Comparison of ENCODE assay signal across 19 cellular contexts in the genomic region with DNA sequence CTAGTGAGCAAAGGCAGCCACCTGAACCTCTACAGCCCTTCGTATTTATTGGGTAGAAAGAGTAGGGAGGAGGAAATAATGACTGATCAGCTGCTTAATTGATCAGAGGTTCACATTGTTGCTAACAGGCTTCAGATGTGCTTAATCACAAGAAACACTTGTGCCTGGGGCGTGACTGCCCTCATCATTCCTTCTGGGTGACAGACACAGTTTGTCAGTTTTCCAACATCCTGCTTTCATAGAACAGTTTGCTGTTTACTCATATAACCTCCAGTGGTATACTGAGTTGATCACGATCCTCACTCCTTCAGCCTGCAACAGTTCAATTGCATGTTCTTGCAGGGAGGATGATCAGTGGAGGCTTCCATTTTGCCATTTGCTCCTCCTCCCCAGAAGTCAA. TPM values are rescaled to one million over a fixed set of nuclear protein-coding genes. Genes with fewer than 3 reads are reported as not detected.
A peak's percentile ranks its signal among the peaks of the same experiment; 100 is the strongest.
DNase-seq lines count a peak whose midpoint lies in the region; ATAC-seq, FAIRE-seq and TF ChIP-seq lines count a peak whose summit lies in the region.
"Had no signal": no experiment of that assay in that cellular context is flagged by ENCODE, and none has a peak within 500 bp of the region (broad histone marks: within the 10 kb centered on the region; RNA-seq: fewer than 3 reads in every experiment).

No MANE protein-coding gene starts in this region.

- no peaks in the 10 kb centered on the region for H4K20me1 ChIP-seq in keratinocyte (ENCODE audit: control insufficient read depth, extremely low read depth, insufficient read depth, low read length)

- no peak overlapping the region for H3K4me2 ChIP-seq in keratinocyte (ENCODE audit: control insufficient read depth, extremely low read depth, insufficient read depth, low read depth, low read length)
- H3K4me2 ChIP-seq: PC-9 had no signal

- dilution Hi-C loops in keratinocyte (cut with MboI; ENCODE audit: extremely low pct_ligation_motif_present, low sequenced_read_pairs): no loop called here

- intact Hi-C loops in Right ventricle myocardium inferior (cut with DNase I): no loop called here

- no peak overlapping the region for H3K4me3 Mint-ChIP-seq in T-cell
- H3K4me3 Mint-ChIP-seq: H9 had no signal

- no peak overlapping the region for H3K27ac ChIP-seq in keratinocyte (ENCODE audit: control insufficient read depth, insufficient read depth, low read length)
- H3K27ac ChIP-seq: C4-2B, PC-9, SK-N-MC had no signal

- no peaks in the 10 kb centered on the region for H3K36me3 ChIP-seq in keratinocyte (ENCODE audit: control insufficient read depth in 2 of 2, extremely low read depth in 1 of 2, insufficient read depth in 2 of 2, low read length in 2 of 2)

- H3K9me1 ChIP-seq in keratinocyte (ENCODE audit: control insufficient read depth, extremely low read depth, insufficient read depth, low read length): no peaks in the 10 kb centered on the region

- in situ Hi-C loops in SK-MEL-5 (cut with HindIII; ENCODE audit: low pct_unique_long_range_greater_than_20kb, low sequenced_read_pairs): no loop called here

- H3K9me3 Mint-ChIP-seq in T-cell: peaks cover 3 to 8% (median 6%) of the 10 kb centered on the region in 3 donors

- CTCF ChIA-PET in T-cell (lab: Charles Lee): no interaction called here

- H2AFZ ChIP-seq in keratinocyte (ENCODE audit: control insufficient read depth, low read length): no peak overlapping the region
- H2AFZ ChIP-seq: PC-9 had no signal

- no peaks in the 10 kb centered on the region for H3K9me3 ChIP-seq in keratinocyte (ENCODE audit: control insufficient read depth, low read depth, low read length)

- no peaks in the 10 kb centered on the region for H3K79me2 ChIP-seq in keratinocyte (ENCODE audit: control insufficient read depth, insufficient read depth, low read length)

- H3K4me1 ChIP-seq in keratinocyte (ENCODE audit: control insufficient read depth, extremely low read depth, insufficient read depth, low read length): peaks cover 2% of the 10 kb centered on the region

- peaks cover 5 to 11% of the 10 kb centered on the region in 2 donors for H3K27me3 Mint-ChIP-seq in T-cell

- no peaks in the 10 kb centered on the region for H3K27me3 ChIP-seq in keratinocyte (ENCODE audit: control insufficient read depth, extremely low read depth, insufficient read depth, low read length)

- TF ChIP-seq CTCF in keratinocyte (optimal IDR thresholded peaks at IDR 0.05 in 1 of 3, IDR thresholded peaks at IDR 0.05 in 1 of 3, conservative IDR thresholded peaks at IDR 0.05 in 1 of 3; ENCODE audit: extremely low read depth in 1 of 3, insufficient read depth in 2 of 3, low read length in 3 of 3): no peak

- POLR2A ChIA-PET in T-cell (lab: Charles Lee): no interaction called here

- no peaks in the 10 kb centered on the region for H3K36me3 Mint-ChIP-seq in T-cell

- ATAC-seq in Right ventricle myocardium inferior (no peak), T-cell (replicated peaks in 1 of 4) (no peak)

- peak; percentile 53 for FAIRE-seq in keratinocyte (lab: Jason Lieb, UNC)

- H3K4me1 Mint-ChIP-seq in T-cell: no peaks in the 10 kb centered on the region
- H3K4me1 Mint-ChIP-seq: H9 had no signal

- DNase-seq in HT1080 (ENCODE audit: low read depth): peak; percentile 32
- DNase-seq in SK-MEL-5 (ENCODE audit: low read depth, low spot score): peak; percentile 1
- DNase-seq in keratinocyte (ENCODE audit: low read depth, low spot score): peak; percentile 41
- DNase-seq in Right ventricle myocardium inferior (ENCODE audit: missing footprints): no peak
- DNase-seq in SIG-M5 (lab: John Stamatoyannopoulos, UW): no peak
- no peak for DNase-seq in NCI-H345 (lab: John Stamatoyannopoulos, UW)
- DNase-seq in T-cell: no peak
- DNase-seq: ACHN, AML-193, DMS79 treated with DMSO at 0.1 percent for 48 hours, GDM1, H9, KG1, NCI-H1417, NCI-H187, NCI-H526 had no signal

- no peak overlapping the region for H3K9ac ChIP-seq in keratinocyte (ENCODE audit: control insufficient read depth, extremely low read depth, insufficient read depth, low read length)

- H3K4me3 ChIP-seq in keratinocyte (ENCODE audit: control insufficient read depth in 2 of 3, extremely low read depth in 1 of 3, insufficient read depth in 2 of 3, low read depth in 1 of 3, low read length in 3 of 3): no peak overlapping the region
- H3K4me3 ChIP-seq: PC-9, SK-N-MC had no signal

- no peak overlapping the region for H3K27ac Mint-ChIP-seq in T-cell
- H3K27ac Mint-ChIP-seq: H9 had no signal

RNA-seq across cellular contexts. Expression of gene CASR, which starts 13.6 kb away (rescaled TPM):
- total RNA-seq in HT1080 (2014; rRNA removed; shearing (Covaris generic)): not detected in 2 replicates
- not detected in 2 replicates for polyA plus RNA-seq in HT1080 (2015; cell fraction: cytosol; rRNA removed)
- not detected in 2 replicates for polyA plus RNA-seq in HT1080 (2015; cell fraction: nucleus; rRNA removed)
- not detected in 2 replicates for total RNA-seq in SK-MEL-5 (2014; rRNA removed; shearing (Covaris generic))
- polyA plus RNA-seq in SK-MEL-5 (2015; cell fraction: cytosol; rRNA removed): not detected in 2 replicates
- not detected in 2 replicates for polyA plus RNA-seq in SK-MEL-5 (2015; cell fraction: nucleus; rRNA removed)
- polyA plus RNA-seq in keratinocyte: 0.01 TPM in 1 of 3 replicates, not detected in the others
- polyA plus RNA-seq in keratinocyte (2011; ENCODE audit: low read depth): not detected
- not detected in 2 replicates for polyA plus RNA-seq in keratinocyte (2011; cell fraction: cytosol; rRNA removed)
- not detected in 2 replicates for polyA plus RNA-seq in keratinocyte (2011; cell fraction: nucleus; rRNA removed)
- not detected in 2 replicates for polyA plus RNA-seq in keratinocyte (2012; ENCODE audit: low replicate concordance)
- polyA minus RNA-seq in keratinocyte: not detected in 3 replicates
- not detected for polyA minus RNA-seq in keratinocyte (2011; cell fraction: cytosol; rRNA and poly(A)+ RNA removed)
- polyA minus RNA-seq in keratinocyte (2011; cell fraction: nucleus; rRNA and poly(A)+ RNA removed): 0.08 and 0.11 TPM in 2 replicates
- not detected for total RNA-seq in Right ventricle myocardium inferior
- total RNA-seq in T-cell: under 1 TPM in 2 of 5 donors, not detected in 3; 0.03 to 0.21 TPM
- total RNA-seq: PC-9 had no signal

Comparison
In these comparisons a context has a peak if more than half of its experiments do, and no peak if none do; other contexts are left out.
1. DNase-seq: peak in HT1080 (single experiment), SK-MEL-5 (single experiment) and keratinocyte (single experiment); none in Right ventricle myocardium inferior (single experiment), SIG-M5 (single experiment), NCI-H345 (single experiment) and T-cell (0 of 34).